In the genomic region with DNA sequence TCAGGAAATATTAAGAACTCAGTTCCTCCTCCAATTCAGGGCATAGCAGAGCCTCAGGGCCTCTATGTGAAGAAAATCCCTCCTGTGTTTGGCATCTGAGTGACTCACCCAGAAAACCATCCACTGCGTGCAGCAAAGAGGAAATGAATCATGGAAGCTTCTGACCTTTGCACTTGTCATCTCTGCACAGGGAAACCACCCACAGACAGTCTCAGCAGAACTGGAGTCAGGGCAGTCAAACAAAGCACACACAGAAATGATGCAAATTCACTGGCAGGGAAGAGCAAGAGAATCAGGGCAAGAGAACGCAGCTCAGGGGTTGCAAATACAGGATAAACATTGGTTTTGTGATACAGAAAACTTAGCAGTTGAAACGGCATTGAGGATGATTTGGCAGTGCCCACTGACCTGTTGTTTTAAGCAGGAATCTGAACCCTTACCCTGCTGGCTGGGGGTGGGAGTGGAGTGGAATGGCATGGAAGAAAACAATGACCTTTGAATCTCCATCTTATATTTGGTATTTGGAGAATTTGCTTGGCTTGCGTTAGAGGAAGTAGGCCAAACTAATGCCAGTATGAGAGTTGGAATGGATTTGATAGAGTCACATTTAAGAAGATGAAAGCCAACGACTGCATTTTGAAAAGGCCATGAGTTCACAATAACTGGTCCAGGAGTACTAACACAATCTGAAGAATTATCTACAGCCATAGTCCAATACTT, we compare ENCODE assay signal across 8 cellular contexts. TPM values are rescaled to one million over a fixed set of nuclear protein-coding genes. Genes with fewer than 3 reads are reported as not detected.
A peak's percentile ranks its signal among the peaks of the same experiment; 100 is the strongest.
DNase-seq lines count a peak whose midpoint lies in the region; ATAC-seq, FAIRE-seq and TF ChIP-seq lines count a peak whose summit lies in the region.

No MANE protein-coding gene starts in this region.

- H3K27ac ChIP-seq in A549 (peak overlapping the region; percentile 96 to 98), trophoblast cell (ENCODE audit: low read depth, low read length) (peak overlapping the region; percentile 91), thymus (ENCODE audit: low read depth) (peak overlapping the region; percentile 26)

- no peak overlapping the region for H3K23ac ChIP-seq in trophoblast cell (ENCODE audit: low read length)

- H3K79me1 ChIP-seq in trophoblast cell (ENCODE audit: low read length): peaks cover 11% of the 10 kb centered on the region

- H2AFZ ChIP-seq in trophoblast cell (ENCODE audit: insufficient read depth, low read length, poor library complexity): no peak overlapping the region

- no peak overlapping the region for H3K4ac ChIP-seq in trophoblast cell (ENCODE audit: low read depth, low read length)

- WGBS in A549 (ENCODE audit: missing lambda C conversion rate): under 1% methylated on average over 5 of the region's 5 CpGs
- no CpG with 5 or more reads among the region's 5 CpGs for WGBS in trophoblast cell (ENCODE audit: extremely low coverage, insufficient coverage, insufficient read length)
- 77% methylated on average over 5 of the region's 5 CpGs for WGBS in thymus

- H3K79me2 ChIP-seq in trophoblast cell (ENCODE audit: control insufficient read depth, insufficient read depth, low read length, poor library complexity): no peaks in the 10 kb centered on the region

- FAIRE-seq in A549 (lab: Jason Lieb, UNC): peak; percentile 93

- peak overlapping the region; percentile 34 for H3K18ac ChIP-seq in trophoblast cell (ENCODE audit: low read length)

- no peak overlapping the region for H2AK5ac ChIP-seq in trophoblast cell (ENCODE audit: low read length)

- POLR2A ChIA-PET in A549 (lab: Yijun Ruan, JAX): interaction anchor here (0.6 to 2.4 kb wide), 12 partner anchors 10 to 318 kb away, joined by 3 to 17 read pairs (median 4); a partner anchor contains a TSS

- H3K4me1 ChIP-seq in A549 (peaks cover 67% of the 10 kb centered on the region), trophoblast cell (ENCODE audit: control insufficient read depth in 1 of 2, insufficient read depth in 2 of 2, low read length in 2 of 2) (peaks cover 2 to 14% of the 10 kb centered on the region in 2 experiments), thymus (ENCODE audit: control insufficient read depth, insufficient read depth, low read length) (no peaks in the 10 kb centered on the region)

- peaks cover 6% of the 10 kb centered on the region for H3K36me3 Mint-ChIP-seq in activated T-helper 17 cell treated with anti-CD3 and anti-CD28 coated beads, Interleukin-2, amount 50 U/mL, for 72 hours (ENCODE audit: low read depth)

- TF ChIP-seq POLR2A in A549 (IDR thresholded peaks at IDR 0.05; ENCODE audit: low read length): no peak

- DNase-seq in A549 (ENCODE audit: low read depth in 1 of 2, low spot score in 1 of 2) (peak; percentile 94 to 100), RPMI7951 (ENCODE audit: low read depth) (peak; percentile 99), foreskin fibroblast (peak; percentile 99 to 100), trophoblast cell (peak; percentile 94 to 97)

- H3K27me3 ChIP-seq in trophoblast cell (ENCODE audit: insufficient read depth, low read length) (no peaks in the 10 kb centered on the region), thymus (ENCODE audit: control insufficient read depth, insufficient read depth) (no peaks in the 10 kb centered on the region)

- H2BK12ac ChIP-seq in trophoblast cell (ENCODE audit: low read length): peak overlapping the region; percentile 62

- H3K9me3 Mint-ChIP-seq in activated T-helper 17 cell treated with anti-CD3 and anti-CD28 coated beads, Interleukin-2, amount 50 U/mL, for 72 hours: no peaks in the 10 kb centered on the region

- TF ChIP-seq RAD21 in A549 (conservative IDR thresholded peaks at IDR 0.05 in 1 of 2, IDR thresholded peaks at IDR 0.05 in 1 of 2): peak; percentile 56 to 86

- peak overlapping the region; percentile 28 for H4K91ac ChIP-seq in trophoblast cell (ENCODE audit: low read depth, low read length)

- H4K8ac ChIP-seq in trophoblast cell (ENCODE audit: low read depth, low read length): no peak overlapping the region

- CTCF ChIA-PET in A549 (lab: Yijun Ruan, JAX): interaction anchor here (0.7 to 3.5 kb wide), 5 partner anchors 42 to 369 kb away, joined by 3 to 15 read pairs (median 3); a partner anchor contains a TSS

- H3K27me3 Mint-ChIP-seq in activated T-helper 17 cell treated with anti-CD3 and anti-CD28 coated beads, Interleukin-2, amount 50 U/mL, for 72 hours: no peaks in the 10 kb centered on the region

- peak overlapping the region; percentile 95 for H3K27ac Mint-ChIP-seq in activated T-helper 17 cell treated with anti-CD3 and anti-CD28 coated beads, Interleukin-2, amount 50 U/mL, for 72 hours

- H2BK120ac ChIP-seq in trophoblast cell (ENCODE audit: insufficient read depth, low read length, poor library complexity): peak overlapping the region; percentile 85

- TF ChIP-seq CTCF in A549 (IDR thresholded peaks at IDR 0.05): no peak
- TF ChIP-seq CTCF in foreskin fibroblast (IDR thresholded peaks at IDR 0.05; ENCODE audit: low read depth, low read length): no peak

- no peak overlapping the region for H3K9ac ChIP-seq in trophoblast cell (ENCODE audit: low read length)

- H2BK5ac ChIP-seq in trophoblast cell (ENCODE audit: low read depth, low read length, poor library complexity): peak overlapping the region; percentile 58

- H3K36me3 ChIP-seq in trophoblast cell (ENCODE audit: control insufficient read depth in 1 of 2, insufficient read depth in 2 of 2, low read length in 2 of 2) (no peaks in the 10 kb centered on the region), thymus (ENCODE audit: control insufficient read depth, insufficient read depth) (no peaks in the 10 kb centered on the region)

- TF ChIP-seq EP300 in A549 (IDR thresholded peaks at IDR 0.05): peak; percentile 99

- no peak overlapping the region for H4K12ac ChIP-seq in trophoblast cell (ENCODE audit: low read depth, low read length)

- H3K4me3 ChIP-seq in A549 (0 out of 3 replicates have a peak overlapping the region, but pooled peaks have one; percentile 12), foreskin fibroblast (ENCODE audit: low read depth in 1 of 2, low read length in 2 of 2) (no peak overlapping the region), trophoblast cell (ENCODE audit: low read depth, low read length) (no peak overlapping the region), thymus (ENCODE audit: low read length) (no peak overlapping the region)

- no peaks in the 10 kb centered on the region for H3K9me3 ChIP-seq in A549
- peaks cover 1% of the 10 kb centered on the region for H3K9me3 ChIP-seq in trophoblast cell (ENCODE audit: insufficient read depth, low read depth, low read length)
- H3K9me3 ChIP-seq in thymus (ENCODE audit: control insufficient read depth): no peaks in the 10 kb centered on the region

- H3K4me3 Mint-ChIP-seq in activated T-helper 17 cell treated with anti-CD3 and anti-CD28 coated beads, Interleukin-2, amount 50 U/mL, for 72 hours: peak overlapping the region; percentile 75

- peaks cover 40% of the 10 kb centered on the region for H3K4me1 Mint-ChIP-seq in activated T-helper 17 cell treated with anti-CD3 and anti-CD28 coated beads, Interleukin-2, amount 50 U/mL, for 72 hours

- H3K4me2 ChIP-seq in A549 (peak overlapping the region; percentile 82), trophoblast cell (ENCODE audit: low read length) (peak overlapping the region; percentile 41)

- ATAC-seq in A549 (peak; percentile 90 to 97), GM19035 (IDR thresholded peaks at IDR 0.05; ENCODE audit: unreplicated experiment) (peak; percentile 98), HG03159 (IDR thresholded peaks at IDR 0.05; ENCODE audit: unreplicated experiment) (peak; percentile 96)
- peak; percentile 80 for ATAC-seq in activated T-helper 17 cell treated with anti-CD3 and anti-CD28 coated beads, Interleukin-2, amount 50 U/mL, for 72 hours (replicated peaks)

- no peak overlapping the region for H3K14ac ChIP-seq in trophoblast cell (ENCODE audit: low read length)

TF ChIP-seq in A549, 52 proteins besides CTCF, POLR2A, EP300 and RAD21 (continues in another document):
- TF ChIP-seq CBX8 (IDR thresholded peaks at IDR 0.05) (no peak), MAZ (IDR thresholded peaks at IDR 0.05; ENCODE audit: borderline replicate concordance, low read depth, low read length) (0 out of 2 replicates have a peak, but pooled peaks have one; percentile 27), ZNF302 (CRISPR knock-in tag; IDR thresholded peaks at IDR 0.05) (peak; percentile 90), CHD2 (IDR thresholded peaks at IDR 0.05; ENCODE audit: low read length, partially characterized antibody) (no peak), MYC (IDR thresholded peaks at IDR 0.05; ENCODE audit: borderline replicate concordance, low read length) (no peak), NFE2L2 (conservative IDR thresholded peaks at IDR 0.05; ENCODE audit: low read length) (peak; percentile 35; the same call in 1 of the 2 replicates), BHLHE40 (IDR thresholded peaks at IDR 0.05; ENCODE audit: low read depth, low read length) (no peak), ZSCAN20 (CRISPR knock-in tag; IDR thresholded peaks at IDR 0.05) (peak; percentile 13; the same call in 1 of the 2 replicates), JUN (IDR thresholded peaks at IDR 0.05) (peak; percentile 100), TP53 (CRISPR knock-in tag; IDR thresholded peaks at IDR 0.05) (peak; percentile 48; the same call in 1 of the 2 replicates), HOXB5 (CRISPR knock-in tag; IDR thresholded peaks at IDR 0.05) (peak; percentile 76; the same call in 1 of the 2 replicates)
- TF ChIP-seq, protein P1, sequence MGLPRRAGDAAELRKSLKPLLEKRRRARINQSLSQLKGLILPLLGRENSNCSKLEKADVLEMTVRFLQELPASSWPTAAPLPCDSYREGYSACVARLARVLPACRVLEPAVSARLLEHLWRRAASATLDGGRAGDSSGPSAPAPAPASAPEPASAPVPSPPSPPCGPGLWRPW (IDR thresholded peaks at IDR 0.05): peak; percentile 83; the same call in 1 of the 2 replicates
- TF ChIP-seq, protein P2, sequence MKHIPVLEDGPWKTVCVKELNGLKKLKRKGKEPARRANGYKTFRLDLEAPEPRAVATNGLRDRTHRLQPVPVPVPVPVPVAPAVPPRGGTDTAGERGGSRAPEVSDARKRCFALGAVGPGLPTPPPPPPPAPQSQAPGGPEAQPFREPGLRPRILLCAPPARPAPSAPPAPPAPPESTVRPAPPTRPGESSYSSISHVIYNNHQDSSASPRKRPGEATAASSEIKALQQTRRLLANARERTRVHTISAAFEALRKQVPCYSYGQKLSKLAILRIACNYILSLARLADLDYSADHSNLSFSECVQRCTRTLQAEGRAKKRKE (CRISPR knock-in tag; IDR thresholded peaks at IDR 0.05; ENCODE audit: low read depth): peak; percentile 88

RNA-seq across cellular contexts. Expression of a gene that starts 53.5 kb away (rescaled TPM):
- polyA plus RNA-seq in A549 (2011; rRNA removed) (54.1 and 71.6 TPM in 2 replicates), A549 (2017; fragmentation: RNase III; extraction: RNeasy Plus Mini Kit Qiagen cat#74134 plus additional on column Dnase treatment) (32.7 to 43.1 TPM (median 39.3 TPM) in 3 replicates), thymus (8.3 TPM)
- polyA plus RNA-seq in A549 (2012; cell fraction: cytosol; rRNA removed): 34.1 and 42.4 TPM in 2 replicates
- 42.2 and 45.0 TPM in 2 replicates for polyA plus RNA-seq in A549 (2012; cell fraction: nucleus; rRNA removed)
- polyA minus RNA-seq in A549 (2011; rRNA and poly(A)+ RNA removed): 44.3 and 53.0 TPM in 2 replicates
- 121 and 127 TPM in 2 replicates for total RNA-seq in RPMI7951 (2014; rRNA removed; shearing (Covaris generic))
- 10 to 100 TPM; 23.3 to 51.9 TPM for total RNA-seq in activated T-helper 17 cell treated with anti-CD3 and anti-CD28 coated beads, Interleukin-2, amount 50 U/mL, for 72 hours
- 3.8 and 4.5 TPM in 2 replicates for polyA plus RNA-seq in trophoblast cell (2013)

Comparison
In these comparisons a context has a peak if more than half of its experiments do, and no peak if none do; other contexts are left out.
1. H3K27ac ChIP-seq: peak in every context shown above with its lines; median percentile 97 in A549; 91 in trophoblast cell; 26 in thymus.